Comparison of ENCODE assay signal across 17 cellular contexts in genomic region chr17:50841277-50841948, GRCh38. TPM values are rescaled to one million over a fixed set of nuclear protein-coding genes. Genes with fewer than 3 reads are reported as not detected.
DNase-seq lines count a peak whose midpoint lies in the region; ATAC-seq and TF ChIP-seq lines count a peak whose summit lies in the region.
"Had no signal": no experiment of that assay in that cellular context is flagged by ENCODE, and none has a peak within 500 bp of the region (broad histone marks: within the 10 kb centered on the region; RNA-seq: fewer than 3 reads in every experiment).

No MANE protein-coding gene starts in this region.

- H4K91ac ChIP-seq in IMR-90 (ENCODE audit: insufficient read depth, low read depth, low read length): no peak overlapping the region

- H3K9me3 Mint-ChIP-seq in activated CD8-positive, alpha-beta T cell treated with anti-CD3 and anti-CD28 coated beads, Interleukin-2, amount 10 ng/mL, durations not matched to agents 7 days and 5 days (ENCODE audit: insufficient read depth): no peaks in the 10 kb centered on the region
- H3K9me3 Mint-ChIP-seq in activated CD8-positive, alpha-beta T cell treated with anti-CD3 and anti-CD28 coated beads for 36 hours: no peaks in the 10 kb centered on the region
- H3K9me3 Mint-ChIP-seq: IgD-negative memory B cell; naive thymus-derived CD8-positive, alpha-beta T cell had no signal

- no peaks in the 10 kb centered on the region for H3K9me3 ChIP-seq in IMR-90 (ENCODE audit: control insufficient read depth, insufficient read depth, low read length)
- no peaks in the 10 kb centered on the region for H3K9me3 ChIP-seq in osteoblast (ENCODE audit: low read depth, low read length)
- H3K9me3 ChIP-seq: BLaER1 treated with 17β-estradiol and CSF1 and Interleukin-3, amounts not matched to agents 10 nM and 100 nM; heart left ventricle had no signal

- H2BK5ac ChIP-seq in IMR-90 (ENCODE audit: low read depth, low read length, poor library complexity, severe bottlenecking): no peak overlapping the region

- dilution Hi-C loops in IMR-90 (cut with HindIII; ENCODE audit: low sequenced_read_pairs, unreplicated experiment): no loop called here

- no peak overlapping the region for H3K23ac ChIP-seq in IMR-90 (ENCODE audit: low read depth, low read length)

- H3K56ac ChIP-seq in IMR-90 (ENCODE audit: extremely low read depth, insufficient read depth, low read length): no peak overlapping the region

- no peak overlapping the region for H2AK5ac ChIP-seq in IMR-90 (ENCODE audit: low read depth, low read length)

- DNase-seq in activated CD8-positive, alpha-beta T cell treated with anti-CD3 and anti-CD28 coated beads, Interleukin-2, amount 10 ng/mL, durations not matched to agents 7 days and 5 days: no peak
- DNase-seq in activated CD8-positive, alpha-beta T cell treated with anti-CD3 and anti-CD28 coated beads for 36 hours: no peak
- DNase-seq in IMR-90 (no peak), caudate nucleus (lab: John Stamatoyannopoulos, UW) (no peak), osteoblast (ENCODE audit: insufficient read length, low spot score, missing footprints) (peak; percentile 58), SIG-M5 (lab: John Stamatoyannopoulos, UW) (no peak), HuH-7.5 (ENCODE audit: low spot score) (no peak)
- DNase-seq: effector memory CD4-positive, alpha-beta T cell; GF-D8; NCI-H187 treated with DMSO at 0.1 percent for 48 hours had no signal

- no peak overlapping the region for H2BK20ac ChIP-seq in IMR-90 (ENCODE audit: low read depth, low read length)

- H3K27ac Mint-ChIP-seq in activated CD8-positive, alpha-beta T cell treated with anti-CD3 and anti-CD28 coated beads, Interleukin-2, amount 10 ng/mL, durations not matched to agents 7 days and 5 days: no peak overlapping the region
- H3K27ac Mint-ChIP-seq in activated CD8-positive, alpha-beta T cell treated with anti-CD3 and anti-CD28 coated beads for 36 hours: no peak overlapping the region
- H3K27ac Mint-ChIP-seq: IgD-negative memory B cell; naive thymus-derived CD8-positive, alpha-beta T cell had no signal

- no peak overlapping the region for H2BK15ac ChIP-seq in IMR-90 (ENCODE audit: low read depth, low read length)

- CTCF ChIA-PET in activated CD8-positive, alpha-beta T cell treated with anti-CD3 and anti-CD28 coated beads, Interleukin-2, amount 10 ng/mL, durations not matched to agents 7 days and 5 days (lab: Charles Lee): interaction anchor here (0.7 to 5.7 kb wide), 14 partner anchors 10 to 121 kb away, joined by 3 to 32 read pairs (median 4); no protein-coding TSS in a partner anchor
- CTCF ChIA-PET in activated CD8-positive, alpha-beta T cell treated with anti-CD3 and anti-CD28 coated beads for 36 hours (lab: Charles Lee): interaction anchor here (0.8 to 3.2 kb wide), 18 partner anchors 11 to 299 kb away, joined by 3 to 23 read pairs (median 4); partner anchors contain the start of gene SPATA20
- CTCF ChIA-PET in IMR-90 (lab: Yijun Ruan, JAX): interaction anchor here (0.8 to 1.4 kb wide), 4 partner anchors 11 to 59 kb away, joined by 4 to 8 read pairs (median 5); no protein-coding TSS in a partner anchor

- H3K36me3 Mint-ChIP-seq in activated CD8-positive, alpha-beta T cell treated with anti-CD3 and anti-CD28 coated beads, Interleukin-2, amount 10 ng/mL, durations not matched to agents 7 days and 5 days (ENCODE audit: low read depth): no peaks in the 10 kb centered on the region
- no peaks in the 10 kb centered on the region for H3K36me3 Mint-ChIP-seq in activated CD8-positive, alpha-beta T cell treated with anti-CD3 and anti-CD28 coated beads for 36 hours (ENCODE audit: low read depth)
- H3K36me3 Mint-ChIP-seq: IgD-negative memory B cell; naive thymus-derived CD8-positive, alpha-beta T cell had no signal

- in situ Hi-C loops in IMR-90 (cut with MboI; ENCODE audit: low sequenced_read_pairs): loop anchor here (5.0 kb wide), 2 partner anchors 54 to 294 kb away; partner anchors contain the start of gene SPATA20

- H3K4me2 ChIP-seq in IMR-90 (ENCODE audit: low read depth, low read length) (no peak overlapping the region), osteoblast (ENCODE audit: insufficient read depth, low read length) (no peak overlapping the region)

- H3K18ac ChIP-seq in IMR-90 (ENCODE audit: low read depth, low read length): no peak overlapping the region

- H3K4me1 Mint-ChIP-seq in activated CD8-positive, alpha-beta T cell treated with anti-CD3 and anti-CD28 coated beads, Interleukin-2, amount 10 ng/mL, durations not matched to agents 7 days and 5 days (ENCODE audit: low read depth): no peaks in the 10 kb centered on the region
- no peaks in the 10 kb centered on the region for H3K4me1 Mint-ChIP-seq in activated CD8-positive, alpha-beta T cell treated with anti-CD3 and anti-CD28 coated beads for 36 hours (ENCODE audit: low read depth)

- H3K27me3 ChIP-seq in IMR-90 (ENCODE audit: control insufficient read depth, insufficient read depth, low read length) (peaks cover 3% of the 10 kb centered on the region; the same call in 1 of the 2 replicates), osteoblast (ENCODE audit: insufficient read depth, low read length) (no peaks in the 10 kb centered on the region)
- H3K27me3 ChIP-seq: BLaER1 treated with 17β-estradiol and CSF1 and Interleukin-3, amounts not matched to agents 10 nM and 100 nM; heart left ventricle had no signal

- no TSS peak for BruUV-seq in IMR-90 (replicated peaks; lab: Mats Ljungman, UMichigan)

- H2BK120ac ChIP-seq in IMR-90 (ENCODE audit: low read depth, low read length): no peak overlapping the region; the same call in 1 of the 2 replicates

- no peak overlapping the region for H3K9ac ChIP-seq in IMR-90 (ENCODE audit: low read depth, low read length)

- no peak overlapping the region for H4K5ac ChIP-seq in IMR-90 (ENCODE audit: low read depth, low read length)

- H3K4me3 Mint-ChIP-seq in activated CD8-positive, alpha-beta T cell treated with anti-CD3 and anti-CD28 coated beads, Interleukin-2, amount 10 ng/mL, durations not matched to agents 7 days and 5 days: no peak overlapping the region
- no peak overlapping the region for H3K4me3 Mint-ChIP-seq in activated CD8-positive, alpha-beta T cell treated with anti-CD3 and anti-CD28 coated beads for 36 hours
- H3K4me3 Mint-ChIP-seq: IgD-negative memory B cell; naive thymus-derived CD8-positive, alpha-beta T cell had no signal

- H3K4ac ChIP-seq in IMR-90 (ENCODE audit: low read depth, low read length): no peak overlapping the region

- no peaks in the 10 kb centered on the region for H3K79me2 ChIP-seq in osteoblast (ENCODE audit: insufficient read depth, low read length)

- H2AFZ ChIP-seq in IMR-90 (replicated peaks; ENCODE audit: low read length, poor library complexity): peak overlapping the region; percentile 87
- peak overlapping the region; percentile 5 for H2AFZ ChIP-seq in osteoblast (ENCODE audit: low read length)

- POLR2A ChIA-PET in activated CD8-positive, alpha-beta T cell treated with anti-CD3 and anti-CD28 coated beads, Interleukin-2, amount 10 ng/mL, durations not matched to agents 7 days and 5 days (lab: Charles Lee): interaction anchor here (0.6 to 1.2 kb wide), 2 partner anchors 24 to 217 kb away, joined by 3 to 4 read pairs; partner anchors contain the start of gene TOB1
- POLR2A ChIA-PET in activated CD8-positive, alpha-beta T cell treated with anti-CD3 and anti-CD28 coated beads for 36 hours (lab: Charles Lee): interaction anchor here (1.1 kb wide), 2 partner anchors 24 to 25 kb away, joined by 3 to 4 read pairs; partner anchors contain the start of gene TOB1
- POLR2A ChIA-PET in IMR-90 (lab: Charles Lee; ENCODE audit: unreplicated experiment): no interaction called here

- ATAC-seq in activated CD8-positive, alpha-beta T cell treated with anti-CD3 and anti-CD28 coated beads, Interleukin-2, amount 10 ng/mL, durations not matched to agents 7 days and 5 days: peak; percentile 14
- no peak for ATAC-seq in activated CD8-positive, alpha-beta T cell treated with anti-CD3 and anti-CD28 coated beads for 36 hours
- no peak for ATAC-seq in IMR-90 (ENCODE audit: low read depth)
- ATAC-seq in esophagus mucosa: no peak

- TF ChIP-seq CTCF in activated CD8-positive, alpha-beta T cell treated with anti-CD3 and anti-CD28 coated beads for 36 hours (IDR thresholded peaks at IDR 0.05): no peak
- TF ChIP-seq CTCF in IMR-90 (conservative IDR thresholded peaks at IDR 0.05; ENCODE audit: low read depth, low read length): no peak
- no peak for TF ChIP-seq CTCF in osteoblast (IDR thresholded peaks at IDR 0.05; ENCODE audit: extremely low read depth, low read depth, low read length)

- H4K8ac ChIP-seq in IMR-90 (ENCODE audit: low read depth in 2 of 2, low read length in 2 of 2): no peak overlapping the region

- no peaks in the 10 kb centered on the region for H3K9me1 ChIP-seq in IMR-90 (ENCODE audit: insufficient read depth, low read length)

- H3K27ac ChIP-seq in IMR-90 (ENCODE audit: insufficient read depth, low read length) (no peak overlapping the region), caudate nucleus (ENCODE audit: low read depth, low read length) (peak overlapping the region; percentile 46), osteoblast (ENCODE audit: low read depth, low read length) (no peak overlapping the region)
- H3K27ac ChIP-seq: BLaER1 treated with 17β-estradiol and CSF1 and Interleukin-3, amounts not matched to agents 10 nM and 100 nM; heart left ventricle; VCaP had no signal

- H2AK9ac ChIP-seq in IMR-90 (replicated peaks; ENCODE audit: low read depth, low read length, poor library complexity): no peak overlapping the region

- H3K27me3 Mint-ChIP-seq in activated CD8-positive, alpha-beta T cell treated with anti-CD3 and anti-CD28 coated beads, Interleukin-2, amount 10 ng/mL, durations not matched to agents 7 days and 5 days (ENCODE audit: low read depth): no peaks in the 10 kb centered on the region
- no peaks in the 10 kb centered on the region for H3K27me3 Mint-ChIP-seq in activated CD8-positive, alpha-beta T cell treated with anti-CD3 and anti-CD28 coated beads for 36 hours
- H3K27me3 Mint-ChIP-seq: IgD-negative memory B cell; naive thymus-derived CD8-positive, alpha-beta T cell had no signal

- intact Hi-C loops in activated CD8-positive, alpha-beta T cell treated with anti-CD3 and anti-CD28 coated beads for 36 hours (cut with micrococcal nuclease): loop anchor here (5.0 to 10.0 kb wide), 2 partner anchors 59 to 297 kb away; partner anchors contain the start of gene SPATA20
- intact Hi-C loops in IMR-90 (cut with micrococcal nuclease): loop anchor here (5.0 kb wide), 1 partner anchor 359 kb away; no protein-coding TSS in a partner anchor

- H3K4me3 ChIP-seq in IMR-90 (ENCODE audit: insufficient read depth, low read depth, low read length) (no peak overlapping the region), osteoblast (ENCODE audit: insufficient read depth, low read length) (no peak overlapping the region)
- H3K4me3 ChIP-seq: BLaER1 treated with 17β-estradiol and CSF1 and Interleukin-3, amounts not matched to agents 10 nM and 100 nM; heart left ventricle had no signal

- H3K14ac ChIP-seq in IMR-90 (replicated peaks; ENCODE audit: low read depth, low read length): no peak overlapping the region

- TF ChIP-seq POLR2A in IMR-90 (IDR thresholded peaks at IDR 0.05; ENCODE audit: low read depth, low read length): no peak

- WGBS in IMR-90 (ENCODE audit: extremely low coverage in 2 of 2, insufficient read length in 1 of 2), 2 experiments: 70% methylated on average over 7 of the region's 11 CpGs; no CpG with 5 or more reads in 1 of the 2 experiments

- H4K20me1 ChIP-seq in IMR-90 (ENCODE audit: insufficient read depth, low read length): no peaks in the 10 kb centered on the region
- no peaks in the 10 kb centered on the region for H4K20me1 ChIP-seq in osteoblast (ENCODE audit: insufficient read depth, low read length)
- H4K20me1 ChIP-seq: BLaER1 treated with 17β-estradiol and CSF1 and Interleukin-3, amounts not matched to agents 10 nM and 100 nM had no signal

- H3K36me3 ChIP-seq in IMR-90 (ENCODE audit: control insufficient read depth, insufficient read depth, low read length): no peaks in the 10 kb centered on the region
- no peaks in the 10 kb centered on the region for H3K36me3 ChIP-seq in osteoblast (ENCODE audit: insufficient read depth, low read length)
- H3K36me3 ChIP-seq: BLaER1 treated with 17β-estradiol and CSF1 and Interleukin-3, amounts not matched to agents 10 nM and 100 nM; heart left ventricle had no signal

- no peak for TF ChIP-seq RAD21 in IMR-90 (IDR thresholded peaks at IDR 0.05; ENCODE audit: low read length)

- no peaks in the 10 kb centered on the region for H3K79me1 ChIP-seq in IMR-90 (ENCODE audit: low read depth in 1 of 2, low read length in 2 of 2)

- H3K4me1 ChIP-seq in IMR-90 (ENCODE audit: control insufficient read depth, insufficient read depth, low read length) (peaks cover 6% of the 10 kb centered on the region; the same call in 1 of the 2 replicates), osteoblast (ENCODE audit: insufficient read depth, low read length) (peaks cover 10% of the 10 kb centered on the region)

RNA-seq across cellular contexts. Expression of gene WFIKKN2, which starts 6.0 kb away (rescaled TPM):
- total RNA-seq in activated CD8-positive, alpha-beta T cell treated with anti-CD3 and anti-CD28 coated beads, Interleukin-2, amount 10 ng/mL, durations not matched to agents 7 days and 5 days: not detected
- total RNA-seq in activated CD8-positive, alpha-beta T cell treated with anti-CD3 and anti-CD28 coated beads for 36 hours: not detected
- total RNA-seq in IMR-90 (2012; rRNA removed) (not detected in 2 replicates), osteoblast (under 0.01 TPM in 1 of 2 replicates, not detected in the other), esophagus mucosa (not detected)
- polyA plus RNA-seq in IMR-90 (2012; rRNA removed): 0.02 and 0.04 TPM in 2 replicates
- 0.01 and 0.04 TPM in 2 replicates for polyA plus RNA-seq in IMR-90 (2012; cell fraction: cytosol; rRNA removed)
- 0.11 and 0.16 TPM in 2 replicates for polyA plus RNA-seq in IMR-90 (2012; cell fraction: nucleus; rRNA removed; ENCODE audit: low replicate concordance)
- total RNA-seq: naive thymus-derived CD8-positive, alpha-beta T cell; T-helper 1 cell treated with Interleukin-12 subunit alpha and Interleukin-12 subunit beta and Interleukin-4 antibody, amounts not matched to agents 30 ng/mL and 1 ng/mL, for 36 hours had no signal
- polyA plus RNA-seq: IgD-negative memory B cell; naive thymus-derived CD8-positive, alpha-beta T cell had no signal

RNA-seq across cellular contexts. Expression of gene TOB1, which starts 24.7 kb away (rescaled TPM):
- 10 to 100 TPM; 44.5 to 47.6 TPM for total RNA-seq in activated CD8-positive, alpha-beta T cell treated with anti-CD3 and anti-CD28 coated beads, Interleukin-2, amount 10 ng/mL, durations not matched to agents 7 days and 5 days
- 10 to 100 TPM; 34.4 to 40.5 TPM for total RNA-seq in activated CD8-positive, alpha-beta T cell treated with anti-CD3 and anti-CD28 coated beads for 36 hours
- total RNA-seq in IMR-90 (2012; rRNA removed) (4.3 and 6.1 TPM in 2 replicates), osteoblast (18.8 and 21.5 TPM in 2 replicates), esophagus mucosa (60.8 TPM)
- 9.0 and 9.2 TPM in 2 replicates for polyA plus RNA-seq in IMR-90 (2012; rRNA removed)
- 8.7 and 11.5 TPM in 2 replicates for polyA plus RNA-seq in IMR-90 (2012; cell fraction: cytosol; rRNA removed)
- polyA plus RNA-seq in IMR-90 (2012; cell fraction: nucleus; rRNA removed; ENCODE audit: low replicate concordance): 10.3 and 26.9 TPM in 2 replicates
